Comparison of ENCODE assay signal across 8 cellular contexts in the genomic region with DNA sequence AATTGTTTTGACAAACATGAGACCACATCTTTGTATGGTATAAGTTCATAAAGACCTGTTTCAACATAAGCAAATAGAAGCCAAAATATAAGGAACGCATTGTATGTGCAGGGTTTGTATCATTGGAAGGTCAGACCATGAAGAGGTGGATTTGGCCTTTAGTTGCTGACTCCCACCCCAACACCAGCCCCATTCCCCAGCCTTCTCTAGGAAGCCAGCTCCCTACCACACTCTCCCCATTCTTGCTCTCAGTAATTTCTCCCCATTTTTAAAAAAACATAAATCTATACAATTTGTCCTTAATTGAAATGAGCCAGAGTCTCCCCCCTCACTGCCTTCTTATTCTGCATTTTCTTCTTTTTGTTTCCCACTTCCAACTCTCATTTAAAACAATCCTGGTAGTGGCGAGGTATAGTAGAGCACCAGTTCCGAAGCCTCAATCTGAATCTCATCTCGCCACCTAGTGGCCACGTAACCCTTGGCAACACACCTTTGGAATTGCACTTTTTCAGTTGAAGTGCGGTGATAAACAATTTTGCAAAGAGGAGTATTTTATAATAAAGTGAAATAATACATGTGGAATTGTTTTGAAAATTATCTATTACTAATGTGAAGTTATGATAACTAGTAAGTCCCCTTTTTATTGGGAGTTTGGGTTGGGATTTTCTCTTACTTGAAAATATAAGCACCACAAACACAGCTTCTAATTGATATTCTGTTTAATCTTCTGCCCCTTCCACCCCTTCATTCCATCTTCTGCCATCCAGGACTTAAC.
DNase-seq lines count a peak whose midpoint lies in the region; ATAC-seq and TF ChIP-seq lines count a peak whose summit lies in the region.

No MANE protein-coding gene starts in this region.

- H3K4me1 ChIP-seq in neutrophil (ENCODE audit: control insufficient read depth in 1 of 2, insufficient read depth in 1 of 2, low read depth in 1 of 2, low read length in 1 of 2), result no peaks in the 10 kb centered on the region
- H3K4me1 ChIP-seq in urinary bladder (ENCODE audit: insufficient read depth), result no peaks in the 10 kb centered on the region

- H3K4me3 ChIP-seq in neutrophil (ENCODE audit: low read depth in 1 of 2, low read length in 1 of 2) (no peak overlapping the region), urinary bladder (ENCODE audit: low read depth, low read length) (no peak overlapping the region)

- peak; percentile 72 for ATAC-seq in HG02970 (IDR thresholded peaks at IDR 0.05; ENCODE audit: low FRiP score, unreplicated experiment)

- no peaks in the 10 kb centered on the region for H3K9me3 ChIP-seq in neutrophil

- 24% methylated on average over 6 of the region's 6 CpGs for WGBS in urinary bladder

- peak; percentile 20 for TF ChIP-seq CTCF in neutrophil (IDR thresholded peaks at IDR 0.05)

- DNase-seq in NK-92 treated with Interleukin-12 subunit alpha and Interleukin-12 subunit beta, amount 100 ng/mL, for 24 hours (lab: John Stamatoyannopoulos, UW), result peak; percentile 3
- DNase-seq in NK-92 (lab: John Stamatoyannopoulos, UW; ENCODE audit: unreplicated experiment) (no peak), NCI-H774 (lab: John Stamatoyannopoulos, UW) (peak; percentile 4), activated T-cell treated with anti-CD3 and anti-CD28 coated beads for 24 hours (ENCODE audit: low read depth) (peak; percentile 37), fibroblast of gingiva (ENCODE audit: low read depth) (peak; percentile 1)

- no peak overlapping the region for H3K27ac ChIP-seq in neutrophil
- peak overlapping the region; percentile 18 for H3K27ac ChIP-seq in urinary bladder (ENCODE audit: low read depth)

- no peaks in the 10 kb centered on the region for H3K27me3 ChIP-seq in neutrophil

- no peaks in the 10 kb centered on the region for H3K36me3 ChIP-seq in neutrophil
- H3K36me3 ChIP-seq in urinary bladder (ENCODE audit: insufficient read depth), result no peaks in the 10 kb centered on the region
